ENCODE assay signal across 8 cellular contexts in genomic region chr14:55160989-55161388, GRCh38. TPM values are rescaled to one million over a fixed set of nuclear protein-coding genes. Genes with fewer than 3 reads are reported as not detected.
DNase-seq lines count a peak whose midpoint lies in the region; ATAC-seq, FAIRE-seq and TF ChIP-seq lines count a peak whose summit lies in the region.

No MANE protein-coding gene starts in this region.

- H3K4me1 ChIP-seq in ascending aorta (no peaks in the 10 kb centered on the region), uterus (no peaks in the 10 kb centered on the region)

- intact Hi-C loops in ascending aorta (cut with DNase I), result loop anchor here (1.0 kb wide), 1 partner anchor 72 kb away; no protein-coding TSS in a partner anchor
- intact Hi-C loops in uterus (cut with DNase I; ENCODE audit: low total_unique reads), result loop anchor here (10.0 kb wide), 1 partner anchor 76 kb away; no protein-coding TSS in a partner anchor

- peak; percentile 53 to 66 (median 61) for TF ChIP-seq CTCF in ascending aorta (IDR thresholded peaks at IDR 0.05)
- TF ChIP-seq CTCF in uterus (IDR thresholded peaks at IDR 0.05), result peak; percentile 61 to 77 (median 68)

- no peak overlapping the region for H3K27ac ChIP-seq in ascending aorta
- H3K27ac ChIP-seq in uterus, result no peak overlapping the region

- FAIRE-seq in islet of Langerhans (lab: Jason Lieb, UNC), result peak; percentile 98

- H3K9me3 ChIP-seq in ascending aorta, result no peaks in the 10 kb centered on the region
- no peaks in the 10 kb centered on the region for H3K9me3 ChIP-seq in uterus

- H3K27me3 ChIP-seq in ascending aorta (no peaks in the 10 kb centered on the region), uterus (no peaks in the 10 kb centered on the region)

- DNase-seq in DMS153 treated with DMSO at 0.1 percent for 48 hours (lab: John Stamatoyannopoulos, UW; ENCODE audit: unreplicated experiment), result peak; percentile 34
- DNase-seq in Kasumi-1 (lab: John Stamatoyannopoulos, UW), result peak; percentile 35 to 60
- DNase-seq in ascending aorta (ENCODE audit: low spot score in 2 of 2), result no peak
- no peak for DNase-seq in uterus
- no peak for DNase-seq in cerebellar nuclear complex (lab: John Stamatoyannopoulos, UW)

- no peaks in the 10 kb centered on the region for H3K36me3 ChIP-seq in ascending aorta
- peaks cover 0 to 4% of the 10 kb centered on the region in 2 donors for H3K36me3 ChIP-seq in uterus

- TF ChIP-seq POLR2A in uterus (IDR thresholded peaks at IDR 0.05), result no peak

- ATAC-seq in GM19328 (IDR thresholded peaks at IDR 0.05; ENCODE audit: unreplicated experiment) (no peak), GM21447 (IDR thresholded peaks at IDR 0.05; ENCODE audit: unreplicated experiment) (no peak)

- H3K4me3 ChIP-seq in ascending aorta, result no peak overlapping the region
- H3K4me3 ChIP-seq in uterus, result no peak overlapping the region

RNA-seq across cellular contexts. Expression of gene DLGAP5, which starts 30.4 kb away (rescaled TPM):
- not detected for total RNA-seq in ascending aorta
- 10 to 100 TPM in 1 of 4 donors, under 1 TPM in 1, not detected in 2; 0.29 to 22.1 TPM for total RNA-seq in uterus

RNA-seq across cellular contexts. Expression of gene LGALS3, which starts 31.9 kb away (rescaled TPM):
- 358 TPM for total RNA-seq in ascending aorta
- 100 to 1,000 TPM in 3 of 4 donors, 10 to 100 TPM in 1; 71.9 to 486 (median 216) TPM for total RNA-seq in uterus

Comparison
In these comparisons a context has a peak if more than half of its experiments do, and no peak if none do; other contexts are left out.
1. DNase-seq: peak in DMS153 treated with DMSO at 0.1 percent for 48 hours (single experiment) and Kasumi-1 (2 of 2); none in ascending aorta (0 of 2), uterus (0 of 2) and cerebellar nuclear complex (0 of 2).